ENCODE assay signal across 18 cellular contexts in genomic region chr22:29780220-29780619, GRCh38. TPM values are rescaled to one million over a fixed set of nuclear protein-coding genes. Genes with fewer than 3 reads are reported as not detected.
DNase-seq lines count a peak whose midpoint lies in the region; ATAC-seq and TF ChIP-seq lines count a peak whose summit lies in the region.
"Had no signal": no experiment of that assay in that cellular context is flagged by ENCODE, and none has a peak within 500 bp of the region (broad histone marks: within the 10 kb centered on the region; RNA-seq: fewer than 3 reads in every experiment).

No MANE protein-coding gene starts in this region.

- CTCF ChIA-PET in HCT116 (lab: Charles Lee), result no interaction called here

- H3K9ac ChIP-seq in HCT116 (ENCODE audit: low read length), result no peak overlapping the region

- peak overlapping the region; percentile 43 for H3K4me2 ChIP-seq in HCT116 (ENCODE audit: low read length)

- H3K9me2 ChIP-seq in HCT116 (ENCODE audit: insufficient read depth), result no peaks in the 10 kb centered on the region

- no peaks in the 10 kb centered on the region for H3K36me3 ChIP-seq in HCT116 (ENCODE audit: control insufficient read depth in 1 of 2, insufficient read depth in 2 of 2, low read length in 2 of 2)
- no peaks in the 10 kb centered on the region for H3K36me3 ChIP-seq in SJCRH30
- no peaks in the 10 kb centered on the region for H3K36me3 ChIP-seq in psoas muscle (ENCODE audit: insufficient read depth in 1 of 2, low read depth in 1 of 2)
- H3K36me3 ChIP-seq: upper lobe of left lung had no signal

- H2AFZ ChIP-seq in HCT116 (ENCODE audit: low read depth, low read length, poor library complexity, severe bottlenecking), result no peak overlapping the region

- H3K4me1 ChIP-seq in HCT116 (ENCODE audit: control insufficient read depth in 1 of 2, insufficient read depth in 2 of 2, low read length in 2 of 2) (peaks cover 14 to 45% of the 10 kb centered on the region in 2 experiments), SJCRH30 (peaks cover 27% of the 10 kb centered on the region), psoas muscle (peaks cover 47% of the 10 kb centered on the region)

- DNase-seq in HCT116 (ENCODE audit: low read depth, low spot score) (no peak), SJCRH30 (no peak), dorsolateral prefrontal cortex (no peak), psoas muscle (no peak), DMS53 treated with DMSO at 0.1 percent for 48 hours (lab: John Stamatoyannopoulos, UW; ENCODE audit: unreplicated experiment) (no peak), SHP77 (lab: John Stamatoyannopoulos, UW) (no peak), LoVo (ENCODE audit: low spot score) (no peak)
- DNase-seq in stimulated activated effector memory CD8-positive, alpha-beta T cell treated with anti-CD3 and anti-CD28 coated beads, Interleukin-12 subunit alpha, Interleukin-12 subunit beta, amount 100 ng/mL, for 72 hours (ENCODE audit: low spot score in 2 of 2), result no peak
- DNase-seq: activated CD4-positive, alpha-beta T cell treated with anti-CD3 and anti-CD28 coated beads for 36 hours; activated naive CD4-positive, alpha-beta T cell treated with anti-CD3 and anti-CD28 coated beads, Interleukin-2, amount 50 U/mL, for 16 hours; activated T-cell treated with anti-CD3 and anti-CD28 coated beads, Interleukin-2, amount 50 U/mL, for 48 hours; CD8-positive, alpha-beta T cell; natural killer cell; NCI-H1417; NCI-H510A; stimulated activated CD4-positive, alpha-beta T cell treated with anti-CD3 and anti-CD28 coated beads, Interleukin-4, amount 100 ng/mL, for 24 hours; upper lobe of left lung had no signal

- no TSS peak for BruUV-seq in HCT116 (replicated peaks; lab: Mats Ljungman, UMichigan)

- TF ChIP-seq CTCF in HCT116 (IDR thresholded peaks at IDR 0.05 in 2 of 3, conservative IDR thresholded peaks at IDR 0.05 in 1 of 3; ENCODE audit: borderline replicate concordance in 1 of 3, insufficient read depth in 1 of 3, low read depth in 2 of 3, low read length in 2 of 3), result no peak
- no peak for TF ChIP-seq CTCF in dorsolateral prefrontal cortex (IDR thresholded peaks at IDR 0.05 in 54 of 56, conservative IDR thresholded peaks at IDR 0.05 in 2 of 56; ENCODE audit: low read depth in 1 of 56, partially characterized antibody in 56 of 56)
- TF ChIP-seq CTCF in psoas muscle (IDR thresholded peaks at IDR 0.05), result no peak

- no peaks in the 10 kb centered on the region for H3K36me3 Mint-ChIP-seq in stimulated activated effector memory CD8-positive, alpha-beta T cell treated with anti-CD3 and anti-CD28 coated beads, Interleukin-12 subunit alpha, Interleukin-12 subunit beta, amount 100 ng/mL, for 72 hours
- H3K36me3 Mint-ChIP-seq: CD8-positive, alpha-beta T cell; natural killer cell had no signal

- TF ChIP-seq POLR2A in HCT116 (IDR thresholded peaks at IDR 0.05; ENCODE audit: borderline replicate concordance, extremely low read depth, insufficient read depth, insufficient read length), result no peak

- no peak overlapping the region for H3K27ac ChIP-seq in HCT116 (ENCODE audit: low read depth, low read length)
- H3K27ac ChIP-seq in SJCRH30, result peak overlapping the region; percentile 86
- peak overlapping the region in 52 of 59 donors; percentile 0 to 93 (median 78) for H3K27ac ChIP-seq in dorsolateral prefrontal cortex
- peak overlapping the region; percentile 72 for H3K27ac ChIP-seq in psoas muscle
- H3K27ac ChIP-seq: upper lobe of left lung had no signal

- no peak overlapping the region for H3K4me3 ChIP-seq in HCT116 (replicated peaks in 1 of 2; ENCODE audit: low read depth in 1 of 2, low read length in 2 of 2)
- no peak overlapping the region for H3K4me3 ChIP-seq in SJCRH30
- no peak overlapping the region for H3K4me3 ChIP-seq in dorsolateral prefrontal cortex
- no peak overlapping the region for H3K4me3 ChIP-seq in psoas muscle
- H3K4me3 ChIP-seq: coronary artery, upper lobe of left lung had no signal

- intact Hi-C loops in HCT116 (cut with micrococcal nuclease) (no loop called here), dorsolateral prefrontal cortex (cut with DNase I) (no loop called here), psoas muscle (cut with DNase I) (no loop called here)

- H3K79me2 ChIP-seq in HCT116 (ENCODE audit: insufficient read depth, low read length), result no peaks in the 10 kb centered on the region

- H3K9me3 ChIP-seq in HCT116 (ENCODE audit: control insufficient read depth in 1 of 2, insufficient read depth in 1 of 2, low read depth in 1 of 2, low read length in 2 of 2) (no peaks in the 10 kb centered on the region), SJCRH30 (replicated peaks) (no peaks in the 10 kb centered on the region), psoas muscle (no peaks in the 10 kb centered on the region)
- H3K9me3 ChIP-seq: upper lobe of left lung had no signal

- WGBS in psoas muscle, 3 donors, result 93 to 97% (median 95%) methylated on average over 5 of the region's 5 CpGs

- H3K4me1 Mint-ChIP-seq in stimulated activated effector memory CD8-positive, alpha-beta T cell treated with anti-CD3 and anti-CD28 coated beads, Interleukin-12 subunit alpha, Interleukin-12 subunit beta, amount 100 ng/mL, for 72 hours, result no peaks in the 10 kb centered on the region
- H3K4me1 Mint-ChIP-seq: activated CD4-positive, alpha-beta T cell treated with anti-CD3 and anti-CD28 coated beads for 36 hours; natural killer cell had no signal

- no peak overlapping the region for H3K27ac Mint-ChIP-seq in stimulated activated effector memory CD8-positive, alpha-beta T cell treated with anti-CD3 and anti-CD28 coated beads, Interleukin-12 subunit alpha, Interleukin-12 subunit beta, amount 100 ng/mL, for 72 hours
- H3K27ac Mint-ChIP-seq: activated CD4-positive, alpha-beta T cell treated with anti-CD3 and anti-CD28 coated beads for 36 hours; CD8-positive, alpha-beta T cell; natural killer cell had no signal

- TF ChIP-seq RAD21 in HCT116 (IDR thresholded peaks at IDR 0.05; ENCODE audit: low read depth), result no peak

- no peaks in the 10 kb centered on the region for H4K20me1 ChIP-seq in HCT116 (ENCODE audit: insufficient read depth)

- no peaks in the 10 kb centered on the region for H3K9me3 Mint-ChIP-seq in stimulated activated effector memory CD8-positive, alpha-beta T cell treated with anti-CD3 and anti-CD28 coated beads, Interleukin-12 subunit alpha, Interleukin-12 subunit beta, amount 100 ng/mL, for 72 hours
- H3K9me3 Mint-ChIP-seq: CD8-positive, alpha-beta T cell; natural killer cell had no signal

- POLR2A ChIA-PET in HCT116 (lab: Charles Lee), result no interaction called here

- ATAC-seq in HCT116, result no peak
- no peak for ATAC-seq in psoas muscle
- ATAC-seq in stimulated activated effector memory CD8-positive, alpha-beta T cell treated with anti-CD3 and anti-CD28 coated beads, Interleukin-12 subunit alpha, Interleukin-12 subunit beta, amount 100 ng/mL, for 72 hours, result no peak
- ATAC-seq: activated CD4-positive, alpha-beta T cell treated with anti-CD3 and anti-CD28 coated beads for 36 hours; CD8-positive, alpha-beta T cell; natural killer cell had no signal

- no peak overlapping the region for H3K4me3 Mint-ChIP-seq in stimulated activated effector memory CD8-positive, alpha-beta T cell treated with anti-CD3 and anti-CD28 coated beads, Interleukin-12 subunit alpha, Interleukin-12 subunit beta, amount 100 ng/mL, for 72 hours
- H3K4me3 Mint-ChIP-seq: activated CD4-positive, alpha-beta T cell treated with anti-CD3 and anti-CD28 coated beads for 36 hours; CD8-positive, alpha-beta T cell; natural killer cell had no signal

- RAD21 ChIA-PET in HCT116 (lab: Charles Lee; ENCODE audit: low non-redundant PET in 1 of 2, low total read pairs in 2 of 2, uncharacterized antibody in 2 of 2, unreplicated experiment in 2 of 2), result no interaction called here

- no peaks in the 10 kb centered on the region for H3K27me3 ChIP-seq in HCT116 (ENCODE audit: insufficient read depth, low read length)
- H3K27me3 ChIP-seq in SJCRH30, result no peaks in the 10 kb centered on the region
- no peaks in the 10 kb centered on the region for H3K27me3 ChIP-seq in dorsolateral prefrontal cortex
- H3K27me3 ChIP-seq in psoas muscle (ENCODE audit: insufficient read depth in 3 of 3, low read length in 2 of 3), result no peaks in the 10 kb centered on the region
- H3K27me3 ChIP-seq: upper lobe of left lung had no signal

TF ChIP-seq in HCT116, 20 proteins besides CTCF, POLR2A, EP300 and RAD21 (continues in another document):
- TF ChIP-seq, protein P1, sequence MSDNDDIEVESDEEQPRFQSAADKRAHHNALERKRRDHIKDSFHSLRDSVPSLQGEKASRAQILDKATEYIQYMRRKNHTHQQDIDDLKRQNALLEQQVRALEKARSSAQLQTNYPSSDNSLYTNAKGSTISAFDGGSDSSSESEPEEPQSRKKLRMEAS (IDR thresholded peaks at IDR 0.05), result no peak
- no peak for TF ChIP-seq SIN3A (IDR thresholded peaks at IDR 0.05; ENCODE audit: low read depth)
- no peak for TF ChIP-seq EGR1 (IDR thresholded peaks at IDR 0.05; ENCODE audit: low read depth)
- TF ChIP-seq SP1 (IDR thresholded peaks at IDR 0.05; ENCODE audit: low read depth), result no peak
- no peak for TF ChIP-seq TCF7L2 (IDR thresholded peaks at IDR 0.05; ENCODE audit: borderline replicate concordance, extremely low read depth, insufficient read depth, insufficient read length)

RNA-seq across cellular contexts. Expression of gene UQCR10, which starts 13.1 kb away (rescaled TPM):
- total RNA-seq in HCT116 (2021; ENCODE audit: unreplicated experiment) (119 TPM), dorsolateral prefrontal cortex (100 to 1,000 TPM in 61 of 120 experiments, 10 to 100 TPM in 59; 57.3 to 129 (median 100) TPM), psoas muscle (100 to 1,000 TPM; 247 to 422 (median 337) TPM)
- 184 and 198 TPM in 2 replicates for polyA plus RNA-seq in HCT116 (2012)
- 100 and 116 TPM in 2 replicates for total RNA-seq in SJCRH30 (2014; rRNA removed; shearing (Covaris generic))
- 100 to 1,000 TPM; 411 to 533 (median 483) TPM for polyA plus RNA-seq in psoas muscle

RNA-seq across cellular contexts. Expression of gene ZMAT5, which starts 13.4 kb away (rescaled TPM):
- total RNA-seq in HCT116 (2021; ENCODE audit: unreplicated experiment) (16.0 TPM), dorsolateral prefrontal cortex (10 to 100 TPM; 13.5 to 32.9 (median 20.5) TPM), psoas muscle (10 to 100 TPM; 12.1 to 32.0 (median 21.8) TPM)
- 18.2 and 20.0 TPM in 2 replicates for polyA plus RNA-seq in HCT116 (2012)
- total RNA-seq in SJCRH30 (2014; rRNA removed; shearing (Covaris generic)), result 16.1 and 16.8 TPM in 2 replicates
- polyA plus RNA-seq in psoas muscle, result 10 to 100 TPM; 27.6 to 46.1 (median 38.0) TPM

RNA-seq across cellular contexts. Expression of gene ASCC2, which starts 57.9 kb away (rescaled TPM):
- total RNA-seq in HCT116 (2021; ENCODE audit: unreplicated experiment), result 68.6 TPM
- polyA plus RNA-seq in HCT116 (2012), result 61.7 and 63.2 TPM in 2 replicates
- total RNA-seq in SJCRH30 (2014; rRNA removed; shearing (Covaris generic)), result 19.5 and 22.1 TPM in 2 replicates
- 10 to 100 TPM; 22.5 to 65.4 (median 35.4) TPM for total RNA-seq in dorsolateral prefrontal cortex
- total RNA-seq in psoas muscle, result 10 to 100 TPM; 47.1 to 58.6 (median 54.6) TPM
- polyA plus RNA-seq in psoas muscle, result 10 to 100 TPM; 45.7 to 46.7 (median 45.7) TPM
